1 cellular context compared by ENCODE assay signal in genomic region chr9:137114220-137114612, GRCh38.
TF ChIP-seq lines count a peak whose summit lies in the region.

No MANE protein-coding gene starts in this region.

TF ChIP-seq in HEK293, 187 proteins besides CTCF, POLR2A, EP300 and RAD21 (continued from another document):
- TF ChIP-seq KLF17 (tag by site-specific recombination; IDR thresholded peaks at IDR 0.05) = no peak
- no peak for TF ChIP-seq ZNF24 (tag by site-specific recombination; IDR thresholded peaks at IDR 0.05)
- TF ChIP-seq ZNF544 (tag by site-specific recombination; IDR thresholded peaks at IDR 0.05) = no peak
- no peak for TF ChIP-seq ZNF248 (tag by site-specific recombination; IDR thresholded peaks at IDR 0.05)
- TF ChIP-seq ZNF280D (tag by site-specific recombination; IDR thresholded peaks at IDR 0.05) = no peak
- TF ChIP-seq PBX3 (CRISPR knock-in tag; IDR thresholded peaks at IDR 0.05) = no peak
- no peak for TF ChIP-seq ZNF266 (tag by site-specific recombination; IDR thresholded peaks at IDR 0.05; ENCODE audit: low read depth)
- no peak for TF ChIP-seq ZNF560 (tag by site-specific recombination; IDR thresholded peaks at IDR 0.05; ENCODE audit: borderline replicate concordance)
- no peak for TF ChIP-seq ZNF335 (tag by site-specific recombination; conservative IDR thresholded peaks at IDR 0.05)
- no peak for TF ChIP-seq ZNF488 (tag by site-specific recombination; IDR thresholded peaks at IDR 0.05)
- no peak for TF ChIP-seq ZNF626 (tag by site-specific recombination; IDR thresholded peaks at IDR 0.05)
- no peak for TF ChIP-seq GLI2 (tag by site-specific recombination; IDR thresholded peaks at IDR 0.05; ENCODE audit: borderline replicate concordance, low read depth)
